9 cellular contexts compared by ENCODE assay signal in the genomic region with DNA sequence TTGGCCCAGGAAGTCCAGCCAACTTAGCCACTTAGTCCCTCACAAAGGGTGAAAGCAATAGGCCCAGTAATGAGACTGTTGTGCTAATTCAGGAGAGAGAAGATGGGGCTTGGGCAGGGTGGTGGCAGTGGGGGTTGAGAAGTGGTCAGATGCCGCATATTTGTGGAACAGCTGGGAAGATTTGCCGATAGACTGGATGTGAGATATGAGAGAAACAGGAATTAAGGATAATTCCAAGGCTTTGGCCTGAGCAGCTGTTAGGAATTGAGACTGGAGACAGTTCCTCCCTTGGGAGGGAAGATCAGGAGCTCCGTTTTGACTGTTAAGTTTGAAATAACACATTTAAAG.
DNase-seq lines count a peak whose midpoint lies in the region; ATAC-seq and TF ChIP-seq lines count a peak whose summit lies in the region.
"Had no signal": no experiment of that assay in that cellular context is flagged by ENCODE, and none has a peak within 500 bp of the region (broad histone marks: within the 10 kb centered on the region; RNA-seq: fewer than 3 reads in every experiment).

No MANE protein-coding gene starts in this region.

- DNase-seq in GM13977 (ENCODE audit: low spot score), result peak; percentile 12
- no peak for DNase-seq in colonic mucosa
- no peak for DNase-seq in thoracic aorta (ENCODE audit: low spot score)
- DNase-seq in cortex of kidney (lab: John Stamatoyannopoulos, UW), result no peak
- DNase-seq in mucosa of gallbladder (ENCODE audit: low spot score), result no peak
- DNase-seq in stimulated activated CD4-positive, alpha-beta T cell treated with anti-CD3 and anti-CD28 coated beads, Interleukin-15, amount 100 ng/mL, for 24 hours, result no peak
- DNase-seq: DMS79 had no signal

- H3K9ac ChIP-seq in colonic mucosa (ENCODE audit: low read depth in 2 of 2, low read length in 2 of 2), result no peak overlapping the region

- H3K27ac ChIP-seq in colonic mucosa (no peak overlapping the region), thoracic aorta (no peak overlapping the region)

- H3K9me3 ChIP-seq in colonic mucosa (no peaks in the 10 kb centered on the region), thoracic aorta (no peaks in the 10 kb centered on the region)

- no peak for TF ChIP-seq CTCF in GM13977 (IDR thresholded peaks at IDR 0.05; ENCODE audit: extremely low read depth, insufficient read depth, missing control alignments)
- no peak for TF ChIP-seq CTCF in colonic mucosa (IDR thresholded peaks at IDR 0.05)
- TF ChIP-seq CTCF in thoracic aorta (IDR thresholded peaks at IDR 0.05), result no peak

- H3K27me3 ChIP-seq in colonic mucosa, result no peaks in the 10 kb centered on the region
- no peaks in the 10 kb centered on the region for H3K27me3 ChIP-seq in thoracic aorta (replicated peaks; ENCODE audit: insufficient read depth)

- ATAC-seq in HG03460 (IDR thresholded peaks at IDR 0.05; ENCODE audit: unreplicated experiment) (peak; percentile 60), thoracic aorta (ENCODE audit: insufficient number of reproducible peaks, low FRiP score, low read depth) (no peak)
- ATAC-seq: WTC11 had no signal

- intact Hi-C loops in colonic mucosa (cut with DNase I), result no loop called here

- H3K4me1 ChIP-seq in colonic mucosa, result no peaks in the 10 kb centered on the region
- H3K4me1 ChIP-seq in thoracic aorta (ENCODE audit: control insufficient read depth in 1 of 2, low read depth in 2 of 2), result no peaks in the 10 kb centered on the region

- H3K4me3 ChIP-seq in colonic mucosa (peak overlapping the region; percentile 28), thoracic aorta (peak overlapping the region; percentile 70)

- in situ Hi-C loops in GM13977 (cut with MboI; ENCODE audit: low pct_unique_long_range_greater_than_20kb, low sequenced_read_pairs, unreplicated experiment), result loop anchor here (25.0 kb wide), 1 partner anchor 1103 kb away; no protein-coding TSS in a partner anchor

- H3K36me3 ChIP-seq in colonic mucosa, result no peaks in the 10 kb centered on the region
- H3K36me3 ChIP-seq in thoracic aorta, result no peaks in the 10 kb centered on the region
